8 cellular contexts compared by ENCODE assay signal in genomic region chr9:78297672-78297961, GRCh38. TPM values are rescaled to one million over a fixed set of nuclear protein-coding genes. Genes with fewer than 3 reads are reported as not detected.
DNase-seq lines count a peak whose midpoint lies in the region; ATAC-seq, FAIRE-seq and TF ChIP-seq lines count a peak whose summit lies in the region.

No MANE protein-coding gene starts in this region.

- ATAC-seq in HG03521 (IDR thresholded peaks at IDR 0.05; ENCODE audit: unreplicated experiment) (no peak), GM21423 (IDR thresholded peaks at IDR 0.05; ENCODE audit: unreplicated experiment) (no peak)

- peaks cover 43% of the 10 kb centered on the region for H3K4me1 Mint-ChIP-seq in activated CD4-positive, alpha-beta memory T cell treated with anti-CD3 and anti-CD28 coated beads for 36 hours (ENCODE audit: low read depth)

- peak overlapping the region; percentile 93 for H3K9ac ChIP-seq in BLaER1

- no peaks in the 10 kb centered on the region for H3K27me3 Mint-ChIP-seq in activated CD4-positive, alpha-beta memory T cell treated with anti-CD3 and anti-CD28 coated beads for 36 hours

- no peaks in the 10 kb centered on the region for H3K9me3 Mint-ChIP-seq in activated CD4-positive, alpha-beta memory T cell treated with anti-CD3 and anti-CD28 coated beads for 36 hours

- peaks cover 32% of the 10 kb centered on the region for H3K36me3 Mint-ChIP-seq in activated CD4-positive, alpha-beta memory T cell treated with anti-CD3 and anti-CD28 coated beads for 36 hours

- H3K27ac ChIP-seq in BLaER1 (peak overlapping the region; percentile 96), substantia nigra (ENCODE audit: low read depth, low read length, poor library complexity, severe bottlenecking) (peak overlapping the region; percentile 94)

- FAIRE-seq in H54 (lab: Jason Lieb, UNC), result peak; percentile 67

- H3K36me3 ChIP-seq in BLaER1, result peaks cover 32% of the 10 kb centered on the region

- peak overlapping the region; percentile 77 for H3K4me3 ChIP-seq in BLaER1
- H3K4me3 ChIP-seq in iPS-18c (ENCODE audit: insufficient read depth, low read depth, low read length), result peak overlapping the region; percentile 100

- H3K27ac Mint-ChIP-seq in activated CD4-positive, alpha-beta memory T cell treated with anti-CD3 and anti-CD28 coated beads for 36 hours, result peak overlapping the region; percentile 78

- peaks cover 41% of the 10 kb centered on the region for H4K20me1 ChIP-seq in BLaER1

- no peaks in the 10 kb centered on the region for H3K27me3 ChIP-seq in BLaER1

- CTCF ChIA-PET in activated CD4-positive, alpha-beta memory T cell treated with anti-CD3 and anti-CD28 coated beads for 36 hours (lab: Charles Lee), result interaction anchor here (0.7 to 2.0 kb wide), 4 partner anchors 35 to 378 kb away, joined by 3 to 8 read pairs (median 3); no protein-coding TSS in a partner anchor

- H3K9me3 ChIP-seq in BLaER1 (no peaks in the 10 kb centered on the region), iPS-18c (ENCODE audit: control insufficient read depth, insufficient read depth, low read length) (no peaks in the 10 kb centered on the region)

- POLR2A ChIA-PET in activated CD4-positive, alpha-beta memory T cell treated with anti-CD3 and anti-CD28 coated beads for 36 hours (lab: Charles Lee), result interaction anchor here (0.6 to 2.1 kb wide), 7 partner anchors 9 to 264 kb away, joined by 3 to 19 read pairs (median 3); partner anchors contain the start of gene CEP78

- peak overlapping the region; percentile 89 for H3K4me3 Mint-ChIP-seq in activated CD4-positive, alpha-beta memory T cell treated with anti-CD3 and anti-CD28 coated beads for 36 hours

- intact Hi-C loops in activated CD4-positive, alpha-beta memory T cell treated with anti-CD3 and anti-CD28 coated beads for 36 hours (cut with micrococcal nuclease), result loop anchor here (1.0 to 5.0 kb wide), 7 partner anchors 36 to 1275 kb away; partner anchors contain the start of genes CEP78, GNAQ and VPS13A

- H3K4me1 ChIP-seq in BLaER1, result peaks cover 26% of the 10 kb centered on the region

- no peak for TF ChIP-seq POLR2A in H54 (IDR thresholded peaks at IDR 0.05; ENCODE audit: low read depth, low read length)

- H3K4me2 ChIP-seq in BLaER1, result peak overlapping the region; percentile 94

- DNase-seq in H54 (ENCODE audit: insufficient read length, low spot score), result no peak
- DNase-seq in activated CD4-positive, alpha-beta memory T cell treated with anti-CD3 and anti-CD28 coated beads for 36 hours, result no peak
- peak in 2 of 49 donors; percentile 48 to 53 for DNase-seq in substantia nigra (lab: John Stamatoyannopoulos, UW)
- no peak for DNase-seq in epidermal melanocyte (ENCODE audit: insufficient read length, low spot score)

RNA-seq across cellular contexts. Expression of gene PSAT1, which starts 0.7 kb away (rescaled TPM):
- 100 to 1,000 TPM; 132 to 137 TPM for total RNA-seq in activated CD4-positive, alpha-beta memory T cell treated with anti-CD3 and anti-CD28 coated beads for 36 hours
